Comparison of ENCODE assay signal across 11 cellular contexts in the genomic region with DNA sequence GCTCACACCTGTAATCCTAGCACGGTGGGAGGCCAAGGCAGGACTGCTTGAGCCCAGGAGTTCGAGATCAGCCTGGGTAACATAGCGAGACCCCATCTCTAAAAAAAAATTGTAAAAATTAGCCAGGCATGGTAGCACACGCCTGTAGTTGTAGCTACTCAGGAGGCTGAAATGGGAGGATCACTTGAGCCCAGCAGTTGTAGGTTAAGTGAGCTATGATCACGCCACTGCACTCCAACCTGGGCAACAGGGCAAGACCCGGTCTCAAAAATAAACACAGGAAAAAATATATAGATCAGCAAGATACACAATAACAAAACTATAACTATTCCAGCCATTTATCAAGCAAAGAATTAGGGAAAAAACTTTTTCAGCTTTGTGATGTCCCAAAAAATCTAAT. TPM values are rescaled to one million over a fixed set of nuclear protein-coding genes. Genes with fewer than 3 reads are reported as not detected.
A peak's percentile ranks its signal among the peaks of the same experiment; 100 is the strongest.
DNase-seq lines count a peak whose midpoint lies in the region; ATAC-seq, FAIRE-seq and TF ChIP-seq lines count a peak whose summit lies in the region.
"Had no signal": no experiment of that assay in that cellular context is flagged by ENCODE, and none has a peak within 500 bp of the region (broad histone marks: within the 10 kb centered on the region; RNA-seq: fewer than 3 reads in every experiment).

No MANE protein-coding gene starts in this region.

- peaks cover 74% of the 10 kb centered on the region for H3K4me1 ChIP-seq in lower lobe of right lung

- DNase-seq in stimulated activated naive CD8-positive, alpha-beta T cell treated with anti-CD3 and anti-CD28 coated beads, Interleukin-15, Interleukin-2, amounts not matched to agents 100 U/mL and 50 U/mL, for 24 hours = no peak
- DNase-seq in activated naive CD4-positive, alpha-beta T cell treated with anti-CD3 and anti-CD28 coated beads, Interleukin-2, amount 50 U/mL, for 72 hours (ENCODE audit: low spot score in 2 of 2) = no peak
- DNase-seq in lower lobe of right lung (no peak), AG08396 (ENCODE audit: low spot score) (no peak), H54 (ENCODE audit: insufficient read length, low spot score) (no peak), cortex of kidney (lab: John Stamatoyannopoulos, UW) (no peak)
- DNase-seq: islet precursor cell, NCI-H510A treated with DMSO at 0.1 percent for 48 hours had no signal

- H3K36me3 ChIP-seq in lower lobe of right lung = peaks cover 12% of the 10 kb centered on the region

- H3K27me3 Mint-ChIP-seq in stimulated activated naive CD8-positive, alpha-beta T cell treated with anti-CD3 and anti-CD28 coated beads, Interleukin-15, Interleukin-2, amounts not matched to agents 100 ng/mL and 50 ng/mL, for 24 hours = no peaks in the 10 kb centered on the region

- peak overlapping the region; percentile 88 for H3K27ac Mint-ChIP-seq in stimulated activated naive CD8-positive, alpha-beta T cell treated with anti-CD3 and anti-CD28 coated beads, Interleukin-15, Interleukin-2, amounts not matched to agents 100 ng/mL and 50 ng/mL, for 24 hours
- peak overlapping the region; percentile 47 to 63 for H3K27ac Mint-ChIP-seq in activated naive CD4-positive, alpha-beta T cell treated with anti-CD3 and anti-CD28 coated beads, Interleukin-2, amount 50 U/mL, for 72 hours

- peaks cover 41% of the 10 kb centered on the region for H3K36me3 Mint-ChIP-seq in stimulated activated naive CD8-positive, alpha-beta T cell treated with anti-CD3 and anti-CD28 coated beads, Interleukin-15, Interleukin-2, amounts not matched to agents 100 ng/mL and 50 ng/mL, for 24 hours (ENCODE audit: low read depth)
- peaks cover 24 to 38% of the 10 kb centered on the region in 2 donors for H3K36me3 Mint-ChIP-seq in activated naive CD4-positive, alpha-beta T cell treated with anti-CD3 and anti-CD28 coated beads, Interleukin-2, amount 50 U/mL, for 72 hours

- peak overlapping the region; percentile 87 for H3K4me3 Mint-ChIP-seq in stimulated activated naive CD8-positive, alpha-beta T cell treated with anti-CD3 and anti-CD28 coated beads, Interleukin-15, Interleukin-2, amounts not matched to agents 100 ng/mL and 50 ng/mL, for 24 hours

- TF ChIP-seq POLR2A in H54 (IDR thresholded peaks at IDR 0.05; ENCODE audit: low read depth, low read length) = no peak

- intact Hi-C loops in lower lobe of right lung (cut with DNase I) = no loop called here

- no peaks in the 10 kb centered on the region for H3K9me3 Mint-ChIP-seq in stimulated activated naive CD8-positive, alpha-beta T cell treated with anti-CD3 and anti-CD28 coated beads, Interleukin-15, Interleukin-2, amounts not matched to agents 100 ng/mL and 50 ng/mL, for 24 hours
- no peaks in the 10 kb centered on the region for H3K9me3 Mint-ChIP-seq in activated naive CD4-positive, alpha-beta T cell treated with anti-CD3 and anti-CD28 coated beads, Interleukin-2, amount 50 U/mL, for 72 hours

- no peaks in the 10 kb centered on the region for H3K27me3 ChIP-seq in lower lobe of right lung (ENCODE audit: low read depth)

- H3K4me1 Mint-ChIP-seq in stimulated activated naive CD8-positive, alpha-beta T cell treated with anti-CD3 and anti-CD28 coated beads, Interleukin-15, Interleukin-2, amounts not matched to agents 100 ng/mL and 50 ng/mL, for 24 hours (ENCODE audit: low read depth) = peaks cover 82% of the 10 kb centered on the region

- H3K27ac ChIP-seq in lower lobe of right lung = no peak overlapping the region
- H3K27ac ChIP-seq: epithelial cell of prostate had no signal

- no peak for TF ChIP-seq CTCF in lower lobe of right lung (IDR thresholded peaks at IDR 0.05)

- no peak for FAIRE-seq in H54 (lab: Jason Lieb, UNC)

- H3K4me3 ChIP-seq in lower lobe of right lung = peak overlapping the region; percentile 89

- no peak for ATAC-seq in stimulated activated naive CD8-positive, alpha-beta T cell treated with anti-CD3 and anti-CD28 coated beads, Interleukin-15, Interleukin-2, amounts not matched to agents 100 U/mL and 50 U/mL, for 24 hours
- ATAC-seq in activated naive CD4-positive, alpha-beta T cell treated with anti-CD3 and anti-CD28 coated beads, Interleukin-2, amount 50 U/mL, for 72 hours = no peak
- ATAC-seq in lower lobe of right lung = no peak
- no peak for ATAC-seq in GM21529 (IDR thresholded peaks at IDR 0.05; ENCODE audit: unreplicated experiment)

- no peaks in the 10 kb centered on the region for H3K9me3 ChIP-seq in lower lobe of right lung

RNA-seq across cellular contexts. Expression of a gene that starts 3.0 kb away (rescaled TPM):
- total RNA-seq in activated naive CD4-positive, alpha-beta T cell treated with anti-CD3 and anti-CD28 coated beads, Interleukin-2, amount 50 U/mL, for 72 hours = 100 to 1,000 TPM; 266 to 292 TPM
- total RNA-seq in lower lobe of right lung = 230 TPM

RNA-seq across cellular contexts. Expression of a gene that starts 21.5 kb away (rescaled TPM):
- 10 to 100 TPM; 12.6 to 48.6 TPM for total RNA-seq in activated naive CD4-positive, alpha-beta T cell treated with anti-CD3 and anti-CD28 coated beads, Interleukin-2, amount 50 U/mL, for 72 hours
- 24.3 TPM for total RNA-seq in lower lobe of right lung
